1 cellular context compared by ENCODE assay signal in genomic region chr10:104076743-104077160, GRCh38.
TF ChIP-seq lines count a peak whose summit lies in the region.

No MANE protein-coding gene starts in this region.

TF ChIP-seq in HEK293, 187 proteins besides CTCF, POLR2A, EP300 and RAD21 (continued from another document and continues in another):
- TF ChIP-seq, protein P1, sequence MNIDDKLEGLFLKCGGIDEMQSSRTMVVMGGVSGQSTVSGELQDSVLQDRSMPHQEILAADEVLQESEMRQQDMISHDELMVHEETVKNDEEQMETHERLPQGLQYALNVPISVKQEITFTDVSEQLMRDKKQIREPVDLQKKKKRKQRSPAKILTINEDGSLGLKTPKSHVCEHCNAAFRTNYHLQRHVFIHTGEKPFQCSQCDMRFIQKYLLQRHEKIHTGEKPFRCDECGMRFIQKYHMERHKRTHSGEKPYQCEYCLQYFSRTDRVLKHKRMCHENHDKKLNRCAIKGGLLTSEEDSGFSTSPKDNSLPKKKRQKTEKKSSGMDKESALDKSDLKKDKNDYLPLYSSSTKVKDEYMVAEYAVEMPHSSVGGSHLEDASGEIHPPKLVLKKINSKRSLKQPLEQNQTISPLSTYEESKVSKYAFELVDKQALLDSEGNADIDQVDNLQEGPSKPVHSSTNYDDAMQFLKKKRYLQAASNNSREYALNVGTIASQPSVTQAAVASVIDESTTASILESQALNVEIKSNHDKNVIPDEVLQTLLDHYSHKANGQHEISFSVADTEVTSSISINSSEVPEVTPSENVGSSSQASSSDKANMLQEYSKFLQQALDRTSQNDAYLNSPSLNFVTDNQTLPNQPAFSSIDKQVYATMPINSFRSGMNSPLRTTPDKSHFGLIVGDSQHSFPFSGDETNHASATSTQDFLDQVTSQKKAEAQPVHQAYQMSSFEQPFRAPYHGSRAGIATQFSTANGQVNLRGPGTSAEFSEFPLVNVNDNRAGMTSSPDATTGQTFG (tag by site-specific recombination; IDR thresholded peaks at IDR 0.05; ENCODE audit: borderline replicate concordance): no peak
- TF ChIP-seq ZNF48 (tag by site-specific recombination; IDR thresholded peaks at IDR 0.05): no peak
- no peak; the same call in 1 of the 2 replicates for TF ChIP-seq ZBTB48 (tag by site-specific recombination; IDR thresholded peaks at IDR 0.05)
- no peak for TF ChIP-seq YY2 (tag by site-specific recombination; IDR thresholded peaks at IDR 0.05)
- TF ChIP-seq ZNF791 (tag by site-specific recombination; IDR thresholded peaks at IDR 0.05): no peak
- TF ChIP-seq ZNF202 (tag by site-specific recombination; IDR thresholded peaks at IDR 0.05; ENCODE audit: borderline replicate concordance): no peak
- TF ChIP-seq, protein P2, sequence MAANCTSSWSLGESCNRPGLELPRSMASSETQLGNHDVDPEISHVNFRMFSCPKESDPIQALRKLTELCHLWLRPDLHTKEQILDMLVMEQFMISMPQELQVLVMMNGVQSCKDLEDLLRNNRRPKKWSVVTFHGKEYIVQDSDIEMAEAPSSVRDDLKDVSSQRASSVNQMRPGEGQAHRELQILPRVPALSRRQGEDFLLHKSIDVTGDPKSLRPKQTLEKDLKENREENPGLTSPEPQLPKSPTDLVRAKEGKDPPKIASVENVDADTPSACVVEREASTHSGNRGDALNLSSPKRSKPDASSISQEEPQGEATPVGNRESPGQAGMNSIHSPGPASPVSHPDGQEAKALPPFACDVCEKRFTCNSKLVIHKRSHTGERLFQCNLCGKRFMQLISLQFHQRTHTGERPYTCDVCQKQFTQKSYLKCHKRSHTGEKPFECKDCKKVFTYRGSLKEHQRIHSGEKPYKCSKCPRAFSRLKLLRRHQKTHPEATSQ (tag by site-specific recombination; IDR thresholded peaks at IDR 0.05): no peak
- TF ChIP-seq ZBTB49 (tag by site-specific recombination; IDR thresholded peaks at IDR 0.05; ENCODE audit: low read depth): no peak
- TF ChIP-seq, protein P3, sequence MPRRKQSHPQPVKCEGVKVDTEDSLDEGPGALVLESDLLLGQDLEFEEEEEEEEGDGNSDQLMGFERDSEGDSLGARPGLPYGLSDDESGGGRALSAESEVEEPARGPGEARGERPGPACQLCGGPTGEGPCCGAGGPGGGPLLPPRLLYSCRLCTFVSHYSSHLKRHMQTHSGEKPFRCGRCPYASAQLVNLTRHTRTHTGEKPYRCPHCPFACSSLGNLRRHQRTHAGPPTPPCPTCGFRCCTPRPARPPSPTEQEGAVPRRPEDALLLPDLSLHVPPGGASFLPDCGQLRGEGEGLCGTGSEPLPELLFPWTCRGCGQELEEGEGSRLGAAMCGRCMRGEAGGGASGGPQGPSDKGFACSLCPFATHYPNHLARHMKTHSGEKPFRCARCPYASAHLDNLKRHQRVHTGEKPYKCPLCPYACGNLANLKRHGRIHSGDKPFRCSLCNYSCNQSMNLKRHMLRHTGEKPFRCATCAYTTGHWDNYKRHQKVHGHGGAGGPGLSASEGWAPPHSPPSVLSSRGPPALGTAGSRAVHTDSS (tag by site-specific recombination; IDR thresholded peaks at IDR 0.05): no peak
- TF ChIP-seq GLIS1 (tag by site-specific recombination; IDR thresholded peaks at IDR 0.05): no peak
- no peak for TF ChIP-seq ZNF37A (tag by site-specific recombination; IDR thresholded peaks at IDR 0.05)
- 0 out of 2 replicates have a peak, but pooled peaks have one; percentile 26 for TF ChIP-seq ZNF596 (tag by site-specific recombination; IDR thresholded peaks at IDR 0.05)
- no peak for TF ChIP-seq ZNF133 (tag by site-specific recombination; IDR thresholded peaks at IDR 0.05)
- TF ChIP-seq, protein P4, sequence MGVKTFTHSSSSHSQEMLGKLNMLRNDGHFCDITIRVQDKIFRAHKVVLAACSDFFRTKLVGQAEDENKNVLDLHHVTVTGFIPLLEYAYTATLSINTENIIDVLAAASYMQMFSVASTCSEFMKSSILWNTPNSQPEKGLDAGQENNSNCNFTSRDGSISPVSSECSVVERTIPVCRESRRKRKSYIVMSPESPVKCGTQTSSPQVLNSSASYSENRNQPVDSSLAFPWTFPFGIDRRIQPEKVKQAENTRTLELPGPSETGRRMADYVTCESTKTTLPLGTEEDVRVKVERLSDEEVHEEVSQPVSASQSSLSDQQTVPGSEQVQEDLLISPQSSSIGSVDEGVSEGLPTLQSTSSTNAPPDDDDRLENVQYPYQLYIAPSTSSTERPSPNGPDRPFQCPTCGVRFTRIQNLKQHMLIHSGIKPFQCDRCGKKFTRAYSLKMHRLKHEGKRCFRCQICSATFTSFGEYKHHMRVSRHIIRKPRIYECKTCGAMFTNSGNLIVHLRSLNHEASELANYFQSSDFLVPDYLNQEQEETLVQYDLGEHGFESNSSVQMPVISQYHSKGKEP (tag by site-specific recombination; IDR thresholded peaks at IDR 0.05): peak; percentile 41; the same call in 1 of the 2 replicates
- TF ChIP-seq ZBTB17 (tag by site-specific recombination; IDR thresholded peaks at IDR 0.05): peak; percentile 57; the same call in 1 of the 2 replicates
- TF ChIP-seq ZNF664 (tag by site-specific recombination; IDR thresholded peaks at IDR 0.05): no peak
- TF ChIP-seq ZNF530 (tag by site-specific recombination; IDR thresholded peaks at IDR 0.05; ENCODE audit: low read depth): no peak
- TF ChIP-seq ZFHX2 (tag by site-specific recombination; conservative IDR thresholded peaks at IDR 0.05): no peak
- no peak for TF ChIP-seq PATZ1 (tag by site-specific recombination; IDR thresholded peaks at IDR 0.05)
- TF ChIP-seq ZNF184 (tag by site-specific recombination; IDR thresholded peaks at IDR 0.05): no peak
- no peak for TF ChIP-seq ZNF223 (tag by site-specific recombination; IDR thresholded peaks at IDR 0.05)
- no peak for TF ChIP-seq HOXD13 (CRISPR knock-in tag; IDR thresholded peaks at IDR 0.05; ENCODE audit: borderline replicate concordance)
- TF ChIP-seq, protein P5, sequence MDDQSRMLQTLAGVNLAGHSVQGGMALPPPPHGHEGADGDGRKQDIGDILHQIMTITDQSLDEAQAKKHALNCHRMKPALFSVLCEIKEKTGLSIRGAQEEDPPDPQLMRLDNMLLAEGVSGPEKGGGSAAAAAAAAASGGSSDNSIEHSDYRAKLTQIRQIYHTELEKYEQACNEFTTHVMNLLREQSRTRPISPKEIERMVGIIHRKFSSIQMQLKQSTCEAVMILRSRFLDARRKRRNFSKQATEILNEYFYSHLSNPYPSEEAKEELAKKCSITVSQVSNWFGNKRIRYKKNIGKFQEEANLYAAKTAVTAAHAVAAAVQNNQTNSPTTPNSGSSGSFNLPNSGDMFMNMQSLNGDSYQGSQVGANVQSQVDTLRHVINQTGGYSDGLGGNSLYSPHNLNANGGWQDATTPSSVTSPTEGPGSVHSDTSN (CRISPR knock-in tag; IDR thresholded peaks at IDR 0.05): no peak
- TF ChIP-seq ZNF2 (tag by site-specific recombination; IDR thresholded peaks at IDR 0.05): no peak
- no peak for TF ChIP-seq AEBP2 (tag by site-specific recombination; IDR thresholded peaks at IDR 0.05; ENCODE audit: borderline replicate concordance)
- TF ChIP-seq, protein P6, sequence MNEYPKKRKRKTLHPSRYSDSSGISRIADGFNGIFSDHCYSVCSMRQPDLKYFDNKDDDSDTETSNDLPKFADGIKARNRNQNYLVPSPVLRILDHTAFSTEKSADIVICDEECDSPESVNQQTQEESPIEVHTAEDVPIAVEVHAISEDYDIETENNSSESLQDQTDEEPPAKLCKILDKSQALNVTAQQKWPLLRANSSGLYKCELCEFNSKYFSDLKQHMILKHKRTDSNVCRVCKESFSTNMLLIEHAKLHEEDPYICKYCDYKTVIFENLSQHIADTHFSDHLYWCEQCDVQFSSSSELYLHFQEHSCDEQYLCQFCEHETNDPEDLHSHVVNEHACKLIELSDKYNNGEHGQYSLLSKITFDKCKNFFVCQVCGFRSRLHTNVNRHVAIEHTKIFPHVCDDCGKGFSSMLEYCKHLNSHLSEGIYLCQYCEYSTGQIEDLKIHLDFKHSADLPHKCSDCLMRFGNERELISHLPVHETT (tag by site-specific recombination; IDR thresholded peaks at IDR 0.05): no peak
- TF ChIP-seq, protein P7, sequence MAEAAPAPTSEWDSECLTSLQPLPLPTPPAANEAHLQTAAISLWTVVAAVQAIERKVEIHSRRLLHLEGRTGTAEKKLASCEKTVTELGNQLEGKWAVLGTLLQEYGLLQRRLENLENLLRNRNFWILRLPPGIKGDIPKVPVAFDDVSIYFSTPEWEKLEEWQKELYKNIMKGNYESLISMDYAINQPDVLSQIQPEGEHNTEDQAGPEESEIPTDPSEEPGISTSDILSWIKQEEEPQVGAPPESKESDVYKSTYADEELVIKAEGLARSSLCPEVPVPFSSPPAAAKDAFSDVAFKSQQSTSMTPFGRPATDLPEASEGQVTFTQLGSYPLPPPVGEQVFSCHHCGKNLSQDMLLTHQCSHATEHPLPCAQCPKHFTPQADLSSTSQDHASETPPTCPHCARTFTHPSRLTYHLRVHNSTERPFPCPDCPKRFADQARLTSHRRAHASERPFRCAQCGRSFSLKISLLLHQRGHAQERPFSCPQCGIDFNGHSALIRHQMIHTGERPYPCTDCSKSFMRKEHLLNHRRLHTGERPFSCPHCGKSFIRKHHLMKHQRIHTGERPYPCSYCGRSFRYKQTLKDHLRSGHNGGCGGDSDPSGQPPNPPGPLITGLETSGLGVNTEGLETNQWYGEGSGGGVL (tag by site-specific recombination; IDR thresholded peaks at IDR 0.05): 0 out of 2 replicates have a peak, but pooled peaks have one; percentile 15
- TF ChIP-seq REPIN1 (tag by site-specific recombination; IDR thresholded peaks at IDR 0.05; ENCODE audit: low read depth): no peak
- TF ChIP-seq ZSCAN4 (tag by site-specific recombination; IDR thresholded peaks at IDR 0.05): no peak
- no peak for TF ChIP-seq ZNF830 (tag by site-specific recombination; IDR thresholded peaks at IDR 0.05; ENCODE audit: low read depth)
- no peak for TF ChIP-seq ZNF302 (tag by site-specific recombination; IDR thresholded peaks at IDR 0.05; ENCODE audit: low read depth)
- 0 out of 2 replicates have a peak, but pooled peaks have one; percentile 19 for TF ChIP-seq ZNF324 (tag by site-specific recombination; IDR thresholded peaks at IDR 0.05)
- TF ChIP-seq HOXA7 (CRISPR knock-in tag; IDR thresholded peaks at IDR 0.05; ENCODE audit: borderline replicate concordance): no peak
- TF ChIP-seq, protein P8, sequence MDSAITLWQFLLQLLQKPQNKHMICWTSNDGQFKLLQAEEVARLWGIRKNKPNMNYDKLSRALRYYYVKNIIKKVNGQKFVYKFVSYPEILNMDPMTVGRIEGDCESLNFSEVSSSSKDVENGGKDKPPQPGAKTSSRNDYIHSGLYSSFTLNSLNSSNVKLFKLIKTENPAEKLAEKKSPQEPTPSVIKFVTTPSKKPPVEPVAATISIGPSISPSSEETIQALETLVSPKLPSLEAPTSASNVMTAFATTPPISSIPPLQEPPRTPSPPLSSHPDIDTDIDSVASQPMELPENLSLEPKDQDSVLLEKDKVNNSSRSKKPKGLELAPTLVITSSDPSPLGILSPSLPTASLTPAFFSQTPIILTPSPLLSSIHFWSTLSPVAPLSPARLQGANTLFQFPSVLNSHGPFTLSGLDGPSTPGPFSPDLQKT (IDR thresholded peaks at IDR 0.05; ENCODE audit: borderline replicate concordance, low read depth, low read length): no peak
- TF ChIP-seq ZNF423 (tag by site-specific recombination; IDR thresholded peaks at IDR 0.05): no peak
- 0 out of 2 replicates have a peak, but pooled peaks have one; percentile 29 for TF ChIP-seq TRIM28 (IDR thresholded peaks at IDR 0.05; ENCODE audit: borderline replicate concordance, low read length)
- TF ChIP-seq ZNF626 (tag by site-specific recombination; IDR thresholded peaks at IDR 0.05): no peak
- no peak for TF ChIP-seq ZNF350 (tag by site-specific recombination; IDR thresholded peaks at IDR 0.05)
